2 cellular contexts compared by ENCODE assay signal in the genomic region with DNA sequence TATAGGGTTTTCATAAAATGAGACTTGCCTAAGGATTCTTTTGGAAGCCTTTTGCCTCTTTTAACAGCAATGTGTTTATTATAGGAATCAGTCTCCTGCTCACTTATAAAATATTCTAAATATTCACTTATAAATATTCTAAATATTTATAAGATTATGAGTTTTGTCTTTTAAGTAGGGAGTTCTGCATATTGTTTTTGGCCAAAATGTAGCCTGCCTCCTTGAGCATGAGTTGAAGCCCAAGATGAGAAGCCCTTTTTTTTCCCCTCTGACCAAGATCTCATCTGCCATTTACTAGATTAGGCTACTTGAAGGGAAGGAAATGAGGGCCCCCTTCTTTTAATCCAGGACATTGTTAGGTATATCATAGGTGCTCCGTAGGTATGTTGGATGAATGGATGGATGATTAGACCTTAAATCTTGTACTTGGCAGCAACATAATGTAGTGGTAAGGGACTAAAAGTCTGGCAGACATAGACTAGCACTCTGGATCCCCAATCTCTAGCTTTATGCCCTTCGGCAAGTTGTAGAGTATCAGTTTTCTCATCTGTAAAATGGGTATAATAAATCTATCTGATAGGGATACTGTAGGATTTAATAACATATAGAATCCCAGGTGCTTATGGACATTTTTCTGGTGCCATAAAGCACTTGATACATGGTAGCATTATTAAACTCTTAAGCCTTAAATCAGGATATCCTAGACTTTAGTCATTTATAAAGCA.
TF ChIP-seq lines count a peak whose summit lies in the region.

No MANE protein-coding gene starts in this region.

TF ChIP-seq in GM12878, 131 proteins besides CTCF, POLR2A, EP300 and RAD21:
- no peak for TF ChIP-seq RUNX3 (IDR thresholded peaks at IDR 0.05; ENCODE audit: low read length)
- TF ChIP-seq SMC3 (IDR thresholded peaks at IDR 0.05; ENCODE audit: borderline replicate concordance, low read length): peak; percentile 18; the same call in 1 of the 2 replicates

TF ChIP-seq in WTC11, 78 proteins besides CTCF, POLR2A, EP300 and RAD21:
- TF ChIP-seq ZNF423 (CRISPR knock-in tag; IDR thresholded peaks at IDR 0.05): no peak
